ENCODE assay signal across 2 cellular contexts in genomic region chr6:157985378-157986155, GRCh38.
TF ChIP-seq lines count a peak whose summit lies in the region.

No MANE protein-coding gene starts in this region.

TF ChIP-seq in SK-N-SH, 30 proteins besides CTCF, POLR2A, EP300 and RAD21 (continued from another document):
- TF ChIP-seq ZBTB33 (IDR thresholded peaks at IDR 0.05; ENCODE audit: borderline replicate concordance, low read depth): no peak
- no peak for TF ChIP-seq GABPA (IDR thresholded peaks at IDR 0.05; ENCODE audit: low read depth)
- no peak for TF ChIP-seq FOXJ3 (CRISPR knock-in tag; IDR thresholded peaks at IDR 0.05)
- TF ChIP-seq MXI1 (IDR thresholded peaks at IDR 0.05; ENCODE audit: low read depth, low read length): no peak
- no peak for TF ChIP-seq RXRA (IDR thresholded peaks at IDR 0.05; ENCODE audit: borderline replicate concordance, low read depth)
- TF ChIP-seq EZH2phosphoT487 (IDR thresholded peaks at IDR 0.05; ENCODE audit: borderline replicate concordance, low read depth): no peak
- TF ChIP-seq GATA2 (CRISPR knock-in tag; IDR thresholded peaks at IDR 0.05): no peak
- no peak for TF ChIP-seq FOXM1 (IDR thresholded peaks at IDR 0.05; ENCODE audit: low read depth)
- no peak for TF ChIP-seq REST (IDR thresholded peaks at IDR 0.05; ENCODE audit: low read depth, low read length)
- TF ChIP-seq YY1 (IDR thresholded peaks at IDR 0.05; ENCODE audit: low read depth): no peak
- TF ChIP-seq RFX5 (IDR thresholded peaks at IDR 0.05; ENCODE audit: low read length): no peak
- no peak for TF ChIP-seq SIN3A (IDR thresholded peaks at IDR 0.05; ENCODE audit: borderline replicate concordance, low read depth, low read length)
- TF ChIP-seq FOSL2 (IDR thresholded peaks at IDR 0.05; ENCODE audit: borderline replicate concordance, low read depth): no peak
- no peak for TF ChIP-seq NFIC (IDR thresholded peaks at IDR 0.05; ENCODE audit: borderline replicate concordance)
- no peak for TF ChIP-seq PBX3 (IDR thresholded peaks at IDR 0.05)
- TF ChIP-seq JUND (IDR thresholded peaks at IDR 0.05): no peak
- no peak for TF ChIP-seq SMC3 (IDR thresholded peaks at IDR 0.05; ENCODE audit: low read depth, low read length)

TF ChIP-seq in SK-N-SH treated with all-trans-retinoic acid at 6 μM for 48 hours, 23 proteins besides CTCF, POLR2A, EP300 and RAD21 (continued from another document):
- no peak for TF ChIP-seq ZNF565 (CRISPR knock-in tag; conservative IDR thresholded peaks at IDR 0.05; ENCODE audit: low read depth)
- no peak for TF ChIP-seq CSDC2 (CRISPR knock-in tag; IDR thresholded peaks at IDR 0.05)
- TF ChIP-seq SNAI2 (CRISPR knock-in tag; IDR thresholded peaks at IDR 0.05): no peak
- no peak for TF ChIP-seq ESRRG (CRISPR knock-in tag; IDR thresholded peaks at IDR 0.05)
- TF ChIP-seq ZFP30 (CRISPR knock-in tag; IDR thresholded peaks at IDR 0.05): no peak
- no peak for TF ChIP-seq POU6F1 (CRISPR knock-in tag; IDR thresholded peaks at IDR 0.05; ENCODE audit: borderline replicate concordance, low read depth)
- TF ChIP-seq GLIS3 (CRISPR knock-in tag; IDR thresholded peaks at IDR 0.05): no peak
- TF ChIP-seq PATZ1 (CRISPR knock-in tag; IDR thresholded peaks at IDR 0.05; ENCODE audit: borderline replicate concordance): no peak
- TF ChIP-seq ARNTL (CRISPR knock-in tag; IDR thresholded peaks at IDR 0.05; ENCODE audit: borderline replicate concordance, low read depth): no peak
- TF ChIP-seq RARB (CRISPR knock-in tag; IDR thresholded peaks at IDR 0.05): no peak
- TF ChIP-seq CSRNP3 (CRISPR knock-in tag; IDR thresholded peaks at IDR 0.05): no peak
- TF ChIP-seq ZNF70 (CRISPR knock-in tag; IDR thresholded peaks at IDR 0.05): no peak
- TF ChIP-seq CREB5 (CRISPR knock-in tag; IDR thresholded peaks at IDR 0.05; ENCODE audit: low read depth): no peak
- TF ChIP-seq ZNF8 (CRISPR knock-in tag; IDR thresholded peaks at IDR 0.05): no peak
- TF ChIP-seq TCF4 (CRISPR knock-in tag; IDR thresholded peaks at IDR 0.05; ENCODE audit: borderline replicate concordance): no peak
- no peak for TF ChIP-seq ISL1 (CRISPR knock-in tag; IDR thresholded peaks at IDR 0.05)
TF ChIP-seq in SK-N-SH treated with all-trans-retinoic acid at 6 μM for 48 hours: peak in this region for 0.
